In the genomic region with DNA sequence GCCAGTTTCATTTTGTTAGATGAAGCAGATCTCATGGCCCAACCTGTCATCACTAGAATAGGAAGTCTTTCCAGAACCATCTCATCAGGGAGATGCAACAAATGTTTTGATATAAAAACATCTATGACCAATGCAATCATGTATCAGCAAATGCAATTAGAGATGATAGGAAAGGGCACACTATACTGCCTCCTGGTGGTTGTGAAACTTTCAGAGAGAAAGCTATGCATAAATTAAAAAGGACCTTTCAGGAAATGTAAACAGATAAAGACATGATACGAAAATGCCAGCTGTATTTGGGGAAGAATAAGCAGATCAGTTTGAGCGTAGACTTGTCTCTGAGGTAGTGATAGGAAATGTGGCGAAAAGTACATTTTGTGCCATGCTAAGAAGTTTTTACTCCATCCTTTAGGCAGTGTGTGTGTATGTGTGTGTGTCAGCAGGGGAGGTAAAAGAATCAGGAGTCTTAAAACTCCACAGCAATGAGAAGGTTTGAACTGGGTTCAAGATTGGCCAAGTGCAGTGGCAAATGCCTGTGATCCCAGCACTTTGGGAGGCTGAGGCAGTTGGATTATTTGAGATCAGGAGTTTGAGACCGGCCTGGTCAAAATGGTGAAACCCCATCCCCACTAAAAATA, we compare ENCODE assay signal across 8 cellular contexts.
DNase-seq lines count a peak whose midpoint lies in the region; ATAC-seq and TF ChIP-seq lines count a peak whose summit lies in the region.

No MANE protein-coding gene starts in this region.

- H3K4me3 ChIP-seq in Peyer's patch, result no peak overlapping the region

- peak in 4 of 6 experiments; percentile 42 to 61 (median 57) for TF ChIP-seq CTCF in Peyer's patch (IDR thresholded peaks at IDR 0.05)

- H3K27me3 ChIP-seq in Peyer's patch, result no peaks in the 10 kb centered on the region

- H3K36me3 ChIP-seq in Peyer's patch, result no peaks in the 10 kb centered on the region

- peak; percentile 9 for DNase-seq in NCI-H1092 (lab: John Stamatoyannopoulos, UW)
- no peak for DNase-seq in NCI-H1092 treated with DMSO at 0.1 percent for 48 hours (lab: John Stamatoyannopoulos, UW)
- DNase-seq in Peyer's patch, result no peak
- peak; percentile 19 for DNase-seq in iPS-NIHi11 (ENCODE audit: low spot score)
- DNase-seq in cerebellar nuclear complex (lab: John Stamatoyannopoulos, UW), result no peak
- DNase-seq in epidermal melanocyte (ENCODE audit: insufficient read length, low spot score), result no peak
- no peak for DNase-seq in DMS79 (lab: John Stamatoyannopoulos, UW)

- no peaks in the 10 kb centered on the region for H3K4me1 ChIP-seq in Peyer's patch

- H3K27ac ChIP-seq in Peyer's patch, result no peak overlapping the region

- TF ChIP-seq POLR2A in Peyer's patch (IDR thresholded peaks at IDR 0.05), result no peak

- ATAC-seq in HG02870 (IDR thresholded peaks at IDR 0.05; ENCODE audit: unreplicated experiment), result peak; percentile 71

- no peaks in the 10 kb centered on the region for H3K9me3 ChIP-seq in Peyer's patch

Comparison
In these comparisons a context has a peak if more than half of its experiments do, and no peak if none do; other contexts are left out.
1. DNase-seq: peak in NCI-H1092 (single experiment) and iPS-NIHi11 (single experiment); none in NCI-H1092 treated with DMSO at 0.1 percent for 48 hours (single experiment), Peyer's patch (0 of 3), cerebellar nuclear complex (0 of 2), epidermal melanocyte (single experiment) and DMS79 (single experiment).